In the genomic region with DNA sequence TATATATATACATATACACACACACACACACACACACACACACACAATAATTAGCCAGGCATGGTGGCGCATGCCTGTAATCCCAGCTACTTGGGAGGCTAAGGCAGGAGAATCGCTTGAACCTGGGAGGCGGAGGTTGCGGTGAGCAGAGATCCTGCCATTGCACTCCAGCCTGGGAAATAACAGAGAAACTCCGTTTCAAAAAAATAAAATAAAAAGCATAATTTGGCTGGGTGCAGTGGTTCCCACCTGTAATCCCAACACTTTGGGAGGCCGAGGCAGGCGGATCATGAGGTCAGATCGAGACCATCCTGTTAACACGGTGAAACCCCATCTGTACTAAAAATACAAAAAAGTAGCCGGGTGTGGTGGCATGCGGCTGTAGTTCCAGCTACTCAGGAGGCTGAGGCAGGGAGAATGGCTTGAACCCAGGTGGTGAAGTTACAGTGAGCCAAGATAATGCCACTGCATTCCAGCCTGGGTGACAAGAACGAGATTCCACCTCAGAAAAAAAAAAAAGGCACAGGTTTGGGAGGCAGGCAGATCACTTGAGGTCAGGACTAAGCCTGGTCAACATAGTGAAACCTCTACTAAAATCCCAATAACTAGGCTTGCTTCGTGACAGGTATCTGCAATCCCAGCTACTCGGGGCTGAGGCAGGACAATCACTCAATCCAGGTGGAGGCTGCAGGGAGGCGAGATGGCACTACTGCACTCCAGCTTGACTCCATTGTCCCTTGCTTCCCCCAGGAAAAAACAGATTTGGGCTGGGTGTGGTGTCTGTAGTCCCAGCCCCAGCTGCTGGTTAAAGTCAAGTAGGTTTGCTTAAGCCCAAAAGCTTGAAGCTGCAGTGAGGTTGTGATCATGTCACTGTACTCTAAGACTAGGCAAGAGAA, we compare ENCODE assay signal across 2 cellular contexts.
TF ChIP-seq lines count a peak whose summit lies in the region.

No MANE protein-coding gene starts in this region.

TF ChIP-seq in SK-N-SH, 30 proteins besides CTCF, POLR2A, EP300 and RAD21:
- TF ChIP-seq, protein P1, sequence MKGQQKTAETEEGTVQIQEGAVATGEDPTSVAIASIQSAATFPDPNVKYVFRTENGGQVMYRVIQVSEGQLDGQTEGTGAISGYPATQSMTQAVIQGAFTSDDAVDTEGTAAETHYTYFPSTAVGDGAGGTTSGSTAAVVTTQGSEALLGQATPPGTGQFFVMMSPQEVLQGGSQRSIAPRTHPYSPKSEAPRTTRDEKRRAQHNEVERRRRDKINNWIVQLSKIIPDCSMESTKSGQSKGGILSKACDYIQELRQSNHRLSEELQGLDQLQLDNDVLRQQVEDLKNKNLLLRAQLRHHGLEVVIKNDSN (IDR thresholded peaks at IDR 0.05; ENCODE audit: borderline replicate concordance, low read depth) = no peak
- TF ChIP-seq ELF1 (IDR thresholded peaks at IDR 0.05) (no peak), TCF12 (IDR thresholded peaks at IDR 0.05) (no peak), SIN3A (IDR thresholded peaks at IDR 0.05; ENCODE audit: borderline replicate concordance, low read depth, low read length) (peak; percentile 64; the same call in 1 of the 2 replicates), JUND (IDR thresholded peaks at IDR 0.05) (peak; percentile 14; the same call in 1 of the 2 replicates), POLR2AphosphoS5 (IDR thresholded peaks at IDR 0.05; ENCODE audit: low read depth, low read length) (peak; percentile 31; the same call in 1 of the 2 replicates)

TF ChIP-seq in SK-N-SH treated with all-trans-retinoic acid at 6 μM for 48 hours, 23 proteins besides CTCF, POLR2A, EP300 and RAD21:
- TF ChIP-seq CSRNP3 (CRISPR knock-in tag; IDR thresholded peaks at IDR 0.05) (no peak), ARNTL (CRISPR knock-in tag; IDR thresholded peaks at IDR 0.05; ENCODE audit: borderline replicate concordance, low read depth) (no peak), CSDC2 (CRISPR knock-in tag; IDR thresholded peaks at IDR 0.05) (no peak), GLIS3 (CRISPR knock-in tag; IDR thresholded peaks at IDR 0.05) (no peak; the same call in 1 of the 2 replicates), ZC3H10 (CRISPR knock-in tag; IDR thresholded peaks at IDR 0.05) (no peak), POU6F1 (CRISPR knock-in tag; IDR thresholded peaks at IDR 0.05; ENCODE audit: borderline replicate concordance, low read depth) (no peak), ISL1 (CRISPR knock-in tag; IDR thresholded peaks at IDR 0.05) (no peak), TCF4 (CRISPR knock-in tag; IDR thresholded peaks at IDR 0.05; ENCODE audit: borderline replicate concordance) (no peak), ZFP30 (CRISPR knock-in tag; IDR thresholded peaks at IDR 0.05) (no peak), ZNF8 (CRISPR knock-in tag; IDR thresholded peaks at IDR 0.05) (no peak), CREB5 (CRISPR knock-in tag; IDR thresholded peaks at IDR 0.05; ENCODE audit: low read depth) (no peak), RARB (CRISPR knock-in tag; IDR thresholded peaks at IDR 0.05) (no peak), PATZ1 (CRISPR knock-in tag; IDR thresholded peaks at IDR 0.05; ENCODE audit: borderline replicate concordance) (no peak), ESRRG (CRISPR knock-in tag; IDR thresholded peaks at IDR 0.05) (no peak; the same call in 1 of the 2 replicates), TSHZ2 (CRISPR knock-in tag; IDR thresholded peaks at IDR 0.05) (no peak), ZFP3 (CRISPR knock-in tag; IDR thresholded peaks at IDR 0.05) (no peak), BACH2 (CRISPR knock-in tag; IDR thresholded peaks at IDR 0.05; ENCODE audit: borderline replicate concordance) (no peak), ZNF565 (CRISPR knock-in tag; conservative IDR thresholded peaks at IDR 0.05; ENCODE audit: low read depth) (no peak), OSR1 (CRISPR knock-in tag; IDR thresholded peaks at IDR 0.05) (no peak)
